ENCODE assay signal across 23 cellular contexts in genomic region chrY:7968293-7968692, GRCh38.
"Had no signal": no experiment of that assay in that cellular context is flagged by ENCODE, and none has a peak within 500 bp of the region (broad histone marks: within the 10 kb centered on the region; RNA-seq: fewer than 3 reads in every experiment).

No MANE protein-coding gene starts in this region.

- DNase-seq: naive thymus-derived CD8-positive, alpha-beta T cell; nephron progenitor cell; nucleus accumbens; pancreas; psoas muscle; right cardiac atrium; sigmoid colon; small intestine; stimulated activated CD4-positive, alpha-beta T cell treated with anti-CD3 and anti-CD28 coated beads, Interleukin-15, amount 100 ng/mL, for 24 hours; stimulated activated CD4-positive, alpha-beta T cell treated with anti-CD3 and anti-CD28 coated beads, Interleukin-2, amount 100 ng/mL, for 24 hours; stimulated activated CD4-positive, alpha-beta T cell treated with anti-CD3 and anti-CD28 coated beads, Interleukin-2, amount 100 ng/mL, for 48 hours; stimulated activated CD4-positive, alpha-beta T cell treated with anti-CD3 and anti-CD28 coated beads, Interleukin-4, amount 100 ng/mL, for 24 hours; stimulated activated naive B cell treated with anti-CD40 and anti-IgM and Interleukin-4, amounts not matched to agents 10 μg/mL and 1 μg/mL and 100 μg/mL, for 72 hours; stimulated activated naive CD4-positive, alpha-beta T cell treated with Interleukin-2 at 50 U/mL for 16 hours; stomach; thyroid gland; upper lobe of left lung had no signal

- H3K36me3 ChIP-seq: pancreas, right lobe of liver, sigmoid colon, stomach, thoracic aorta, thyroid gland, tibial nerve, upper lobe of left lung, vagina had no signal

- ATAC-seq: naive thymus-derived CD8-positive, alpha-beta T cell; natural killer cell treated with Interleukin-12 subunit alpha and Interleukin-12 subunit beta and Interleukin-15 and Interleukin-18, amount 100 ng/mL, for 72 hours; pancreas; psoas muscle; right cardiac atrium; stimulated activated effector memory CD8-positive, alpha-beta T cell treated with anti-CD3 and anti-CD28 coated beads, Interleukin-12 subunit alpha, Interleukin-12 subunit beta, amount 100 ng/mL, for 72 hours; stimulated activated naive B cell treated with anti-CD40 and anti-IgM and Interleukin-4, amounts not matched to agents 10 μg/mL and 1 μg/mL and 100 μg/mL, for 72 hours had no signal

- H3K27ac ChIP-seq: pancreas, psoas muscle, right lobe of liver, sigmoid colon, stomach, thoracic aorta, thyroid gland, tibial nerve, upper lobe of left lung, vagina had no signal

- H3K27me3 ChIP-seq: pancreas, right lobe of liver, sigmoid colon, stomach, thyroid gland, tibial nerve, upper lobe of left lung, vagina had no signal

- H3K9me3 ChIP-seq: pancreas, psoas muscle, right lobe of liver, sigmoid colon, stomach, thoracic aorta, thyroid gland, tibial nerve, upper lobe of left lung, vagina had no signal

- H3K4me1 ChIP-seq: pancreas, psoas muscle, right lobe of liver, sigmoid colon, stomach, thyroid gland, tibial nerve, upper lobe of left lung, vagina had no signal

- H3K4me3 ChIP-seq: pancreas, psoas muscle, right lobe of liver, sigmoid colon, stomach, thoracic aorta, thyroid gland, tibial nerve, upper lobe of left lung, vagina had no signal
